ENCODE assay signal across 12 cellular contexts in genomic region chr11:125262825-125263218, GRCh38.
DNase-seq lines count a peak whose midpoint lies in the region; ATAC-seq and TF ChIP-seq lines count a peak whose summit lies in the region.
"Had no signal": no experiment of that assay in that cellular context is flagged by ENCODE, and none has a peak within 500 bp of the region (broad histone marks: within the 10 kb centered on the region; RNA-seq: fewer than 3 reads in every experiment).

No MANE protein-coding gene starts in this region.

- ATAC-seq in activated CD4-positive, alpha-beta T cell treated with anti-CD3 and anti-CD28 coated beads for 36 hours = no peak

- no peak for TF ChIP-seq POLR2A in vagina (IDR thresholded peaks at IDR 0.05)

- H3K4me3 ChIP-seq in vagina = no peak overlapping the region
- H3K4me3 ChIP-seq: cardiac muscle cell, ovary had no signal

- H3K4me1 Mint-ChIP-seq in glutamatergic neuron (ENCODE audit: low read depth, unreplicated experiment) (peaks cover 32% of the 10 kb centered on the region), neural crest cell (peaks cover 70% of the 10 kb centered on the region)
- no peaks in the 10 kb centered on the region for H3K4me1 Mint-ChIP-seq in activated CD4-positive, alpha-beta T cell treated with anti-CD3 and anti-CD28 coated beads for 36 hours

- POLR2A ChIA-PET in activated CD4-positive, alpha-beta T cell treated with anti-CD3 and anti-CD28 coated beads for 36 hours (lab: Charles Lee) = no interaction called here

- peak overlapping the region; percentile 13 for H3K27ac ChIP-seq in vagina
- H3K27ac ChIP-seq: cardiac muscle cell had no signal

- H3K4me1 ChIP-seq in vagina = peaks cover 22% of the 10 kb centered on the region

- H3K27me3 Mint-ChIP-seq in glutamatergic neuron (ENCODE audit: unreplicated experiment) = peaks cover 17% of the 10 kb centered on the region
- H3K27me3 Mint-ChIP-seq in neural crest cell (ENCODE audit: low read depth) = peaks cover 29% of the 10 kb centered on the region
- peaks cover 35% of the 10 kb centered on the region for H3K27me3 Mint-ChIP-seq in activated CD4-positive, alpha-beta T cell treated with anti-CD3 and anti-CD28 coated beads for 36 hours

- DNase-seq in NCI-H82 (lab: John Stamatoyannopoulos, UW) (peak; percentile 38), NCI-H82 treated with DMSO at 0.1 percent for 48 hours (lab: John Stamatoyannopoulos, UW; ENCODE audit: unreplicated experiment) (no peak), glutamatergic neuron (no peak), neural crest cell (ENCODE audit: low read depth, low spot score) (peak; percentile 19), vagina (ENCODE audit: extremely low spot score in 2 of 2) (no peak), NCI-H226 (no peak)
- no peak for DNase-seq in activated T-cell treated with anti-CD3 and anti-CD28 coated beads, Interleukin-2, amount 50 U/mL, for 1 hour
- no peak for DNase-seq in activated CD4-positive, alpha-beta T cell treated with anti-CD3 and anti-CD28 coated beads for 36 hours
- DNase-seq: activated CD8-positive, alpha-beta memory T cell treated with anti-CD3 and anti-CD28 coated beads for 24 hours had no signal

- H3K4me3 Mint-ChIP-seq in glutamatergic neuron (ENCODE audit: unreplicated experiment) (no peak overlapping the region), neural crest cell (peak overlapping the region; percentile 79)
- no peak overlapping the region for H3K4me3 Mint-ChIP-seq in activated CD4-positive, alpha-beta T cell treated with anti-CD3 and anti-CD28 coated beads for 36 hours

- no peaks in the 10 kb centered on the region for H3K36me3 ChIP-seq in vagina
- H3K36me3 ChIP-seq: cardiac muscle cell, ovary had no signal

- no peaks in the 10 kb centered on the region for H3K27me3 ChIP-seq in vagina
- H3K27me3 ChIP-seq: ovary had no signal

- no peaks in the 10 kb centered on the region for H3K36me3 Mint-ChIP-seq in glutamatergic neuron (ENCODE audit: unreplicated experiment)
- peaks cover 2% of the 10 kb centered on the region for H3K36me3 Mint-ChIP-seq in neural crest cell (ENCODE audit: low read depth)
- H3K36me3 Mint-ChIP-seq in activated CD4-positive, alpha-beta T cell treated with anti-CD3 and anti-CD28 coated beads for 36 hours (ENCODE audit: low read depth) = no peaks in the 10 kb centered on the region

- H3K9me3 ChIP-seq in vagina = no peaks in the 10 kb centered on the region
- H3K9me3 ChIP-seq: ovary had no signal

- H3K27ac Mint-ChIP-seq in glutamatergic neuron (ENCODE audit: unreplicated experiment) = peak overlapping the region; percentile 7
- peak overlapping the region; percentile 92 for H3K27ac Mint-ChIP-seq in neural crest cell (ENCODE audit: unreplicated experiment)
- H3K27ac Mint-ChIP-seq in activated CD4-positive, alpha-beta T cell treated with anti-CD3 and anti-CD28 coated beads for 36 hours = no peak overlapping the region

- no peak for TF ChIP-seq CTCF in glutamatergic neuron (IDR thresholded peaks at IDR 0.05; ENCODE audit: partially characterized antibody, unreplicated experiment)
- TF ChIP-seq CTCF in neural crest cell (conservative IDR thresholded peaks at IDR 0.05) = no peak
- no peak for TF ChIP-seq CTCF in vagina (IDR thresholded peaks at IDR 0.05)

- H3K9me3 Mint-ChIP-seq in glutamatergic neuron (ENCODE audit: unreplicated experiment) = peaks cover 6% of the 10 kb centered on the region
- H3K9me3 Mint-ChIP-seq in neural crest cell = no peaks in the 10 kb centered on the region
- H3K9me3 Mint-ChIP-seq in activated CD4-positive, alpha-beta T cell treated with anti-CD3 and anti-CD28 coated beads for 36 hours (ENCODE audit: low read depth) = no peaks in the 10 kb centered on the region
- H3K9me3 Mint-ChIP-seq: HFFc6 had no signal

- CTCF ChIA-PET in activated CD4-positive, alpha-beta T cell treated with anti-CD3 and anti-CD28 coated beads for 36 hours (lab: Charles Lee) = no interaction called here

- intact Hi-C loops in vagina (cut with DNase I) = no loop called here
- intact Hi-C loops in activated CD4-positive, alpha-beta T cell treated with anti-CD3 and anti-CD28 coated beads for 36 hours (cut with DNase I, micrococcal nuclease) = no loop called here

Comparison
In these comparisons a context has a peak if more than half of its experiments do, and no peak if none do; other contexts are left out.
1. DNase-seq: peak in NCI-H82 (single experiment) and neural crest cell (single experiment); none in NCI-H82 treated with DMSO at 0.1 percent for 48 hours (single experiment), glutamatergic neuron (single experiment), vagina (0 of 2), activated T-cell treated with anti-CD3 and anti-CD28 coated beads, Interleukin-2, amount 50 U/mL, for 1 hour (single experiment), activated CD4-positive, alpha-beta T cell treated with anti-CD3 and anti-CD28 coated beads for 36 hours (single experiment) and NCI-H226 (single experiment).